Comparison of ENCODE assay signal across 12 cellular contexts in the genomic region with DNA sequence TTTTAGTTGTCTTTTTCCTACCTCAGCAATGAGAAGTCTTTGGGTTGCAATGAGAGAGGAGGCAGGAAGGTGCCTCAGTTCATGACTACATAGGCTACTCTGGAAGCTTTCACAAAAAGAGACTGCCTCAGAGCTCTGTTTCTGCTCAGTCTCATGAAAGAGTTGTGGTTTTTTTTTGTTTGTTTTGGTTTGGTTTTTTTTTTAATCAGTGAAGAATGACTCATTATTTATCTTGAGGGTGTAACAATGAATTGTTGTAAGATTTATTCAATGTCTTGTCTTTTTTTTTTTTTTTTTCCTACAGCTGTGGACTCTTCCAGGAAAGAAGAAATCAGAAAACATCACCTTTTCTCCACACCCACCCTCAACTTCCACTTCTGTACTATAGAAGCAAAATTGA.
DNase-seq lines count a peak whose midpoint lies in the region; ATAC-seq and TF ChIP-seq lines count a peak whose summit lies in the region.
"Had no signal": no experiment of that assay in that cellular context is flagged by ENCODE, and none has a peak within 500 bp of the region (broad histone marks: within the 10 kb centered on the region; RNA-seq: fewer than 3 reads in every experiment).

No MANE protein-coding gene starts in this region.

- no peak for ATAC-seq in GM18511 (IDR thresholded peaks at IDR 0.05; ENCODE audit: unreplicated experiment)
- ATAC-seq: naive thymus-derived CD8-positive, alpha-beta T cell had no signal

- no peak overlapping the region for H3K4me3 ChIP-seq in breast epithelium

- TF ChIP-seq CTCF in MCF 10A (IDR thresholded peaks at IDR 0.05; ENCODE audit: unreplicated experiment), result no peak
- no peak for TF ChIP-seq CTCF in breast epithelium (IDR thresholded peaks at IDR 0.05)
- TF ChIP-seq CTCF in RWPE1 (conservative IDR thresholded peaks at IDR 0.05; ENCODE audit: low read depth), result no peak

- intact Hi-C loops in MCF 10A (cut with micrococcal nuclease) (loop anchor here (1.0 to 5.0 kb wide), 3 partner anchors 41 to 61 kb away; no protein-coding TSS in a partner anchor), breast epithelium (cut with DNase I; ENCODE audit: low total_unique reads) (no loop called here)

- no peaks in the 10 kb centered on the region for H3K36me3 Mint-ChIP-seq in MCF 10A (ENCODE audit: insufficient read depth, unreplicated experiment)
- H3K36me3 Mint-ChIP-seq: activated naive CD4-positive, alpha-beta T cell treated with anti-CD3 and anti-CD28 coated beads, Interleukin-2, amount 50 U/mL, for 24 hours; CD4-positive, CD25-positive, alpha-beta regulatory T cell had no signal

- no peak for TF ChIP-seq POLR2A in breast epithelium (IDR thresholded peaks at IDR 0.05)

- H3K27ac Mint-ChIP-seq in MCF 10A (ENCODE audit: low read depth, unreplicated experiment), result peak overlapping the region; percentile 87
- H3K27ac Mint-ChIP-seq: activated naive CD4-positive, alpha-beta T cell treated with anti-CD3 and anti-CD28 coated beads, Interleukin-2, amount 50 U/mL, for 24 hours; CD4-positive, CD25-positive, alpha-beta regulatory T cell; H9; naive thymus-derived CD8-positive, alpha-beta T cell had no signal

- POLR2A ChIA-PET in MCF 10A (lab: Yijun Ruan, JAX), result interaction anchor here (0.8 to 3.1 kb wide), 9 partner anchors 13 to 168 kb away, joined by 3 to 25 read pairs (median 5); no protein-coding TSS in a partner anchor
- POLR2A ChIA-PET in RWPE1 (lab: Yijun Ruan, JAX; ENCODE audit: low non-redundant PET), result interaction anchor here (0.7 kb wide), 1 partner anchor 281 kb away, joined by 5 read pairs; a partner anchor contains a TSS
- POLR2A ChIA-PET in HEK293T (lab: Yijun Ruan, JAX), result no interaction called here

- peaks cover 29% of the 10 kb centered on the region for H3K4me1 Mint-ChIP-seq in MCF 10A (ENCODE audit: insufficient read depth, unreplicated experiment)
- H3K4me1 Mint-ChIP-seq: activated naive CD4-positive, alpha-beta T cell treated with anti-CD3 and anti-CD28 coated beads, Interleukin-2, amount 50 U/mL, for 24 hours; CD4-positive, CD25-positive, alpha-beta regulatory T cell; H9 had no signal

- no TSS peak for BruUV-seq in MCF 10A (replicated peaks; lab: Mats Ljungman, UMichigan)

- no peaks in the 10 kb centered on the region for H3K36me3 ChIP-seq in breast epithelium

- H3K27me3 Mint-ChIP-seq in MCF 10A (ENCODE audit: insufficient read depth, unreplicated experiment), result peaks cover 31% of the 10 kb centered on the region

- H3K27ac ChIP-seq in breast epithelium, result peak overlapping the region in 1 of 2 donors; percentile 71
- H3K27ac ChIP-seq in RWPE1, result no peak overlapping the region

- H3K9me3 Mint-ChIP-seq in MCF 10A (ENCODE audit: unreplicated experiment), result no peaks in the 10 kb centered on the region

- H3K9me3 ChIP-seq in breast epithelium, result peaks cover 6 to 7% of the 10 kb centered on the region in 2 donors

- H3K4me1 ChIP-seq in breast epithelium, result peaks cover 0 to 6% of the 10 kb centered on the region in 2 donors

- CTCF ChIA-PET in MCF 10A (lab: Yijun Ruan, JAX) (interaction anchor here (0.5 to 3.4 kb wide), 6 partner anchors 39 to 248 kb away, joined by 3 to 14 read pairs (median 4); no protein-coding TSS in a partner anchor), RWPE1 (lab: Yijun Ruan, JAX) (interaction anchor here (0.7 to 1.3 kb wide), 3 partner anchors 12 to 120 kb away, joined by 3 to 4 read pairs (median 4); no protein-coding TSS in a partner anchor), HEK293T (lab: Yijun Ruan, JAX) (interaction anchor here (0.7 to 2.2 kb wide), 2 partner anchors 63 to 193 kb away, joined by 4 to 10 read pairs; no protein-coding TSS in a partner anchor)

- H3K27me3 ChIP-seq in breast epithelium, result no peaks in the 10 kb centered on the region

- H3K4me3 Mint-ChIP-seq in MCF 10A (ENCODE audit: unreplicated experiment), result peak overlapping the region; percentile 55
- H3K4me3 Mint-ChIP-seq: activated naive CD4-positive, alpha-beta T cell treated with anti-CD3 and anti-CD28 coated beads, Interleukin-2, amount 50 U/mL, for 24 hours; CD4-positive, CD25-positive, alpha-beta regulatory T cell; H9; naive thymus-derived CD8-positive, alpha-beta T cell had no signal

- DNase-seq in MCF 10A (ENCODE audit: unreplicated experiment), result peak; percentile 83
- no peak for DNase-seq in breast epithelium (ENCODE audit: low spot score in 2 of 2)
- peak; percentile 69 for DNase-seq in RWPE1 (ENCODE audit: low spot score)
- peak; percentile 37 for DNase-seq in fibroblast of the conjunctiva (ENCODE audit: low read depth)
- peak; percentile 80 for DNase-seq in stromal cell of bone marrow (ENCODE audit: low read depth)
- no peak for DNase-seq in HEK293T (ENCODE audit: extremely low spot score)
- no peak for DNase-seq in hypothalamus (lab: John Stamatoyannopoulos, UW)
- DNase-seq: H9; naive thymus-derived CD8-positive, alpha-beta T cell had no signal

TF ChIP-seq in HEK293T, 16 proteins besides CTCF, POLR2A, EP300 and RAD21:
- TF ChIP-seq ELF4 (IDR thresholded peaks at IDR 0.05) (no peak), SP1 (IDR thresholded peaks at IDR 0.05) (no peak), HDGF (IDR thresholded peaks at IDR 0.05; ENCODE audit: borderline replicate concordance) (no peak), LEF1 (IDR thresholded peaks at IDR 0.05; ENCODE audit: borderline replicate concordance) (no peak), FOXM1 (IDR thresholded peaks at IDR 0.05; ENCODE audit: borderline replicate concordance) (no peak)
- TF ChIP-seq, protein P1, sequence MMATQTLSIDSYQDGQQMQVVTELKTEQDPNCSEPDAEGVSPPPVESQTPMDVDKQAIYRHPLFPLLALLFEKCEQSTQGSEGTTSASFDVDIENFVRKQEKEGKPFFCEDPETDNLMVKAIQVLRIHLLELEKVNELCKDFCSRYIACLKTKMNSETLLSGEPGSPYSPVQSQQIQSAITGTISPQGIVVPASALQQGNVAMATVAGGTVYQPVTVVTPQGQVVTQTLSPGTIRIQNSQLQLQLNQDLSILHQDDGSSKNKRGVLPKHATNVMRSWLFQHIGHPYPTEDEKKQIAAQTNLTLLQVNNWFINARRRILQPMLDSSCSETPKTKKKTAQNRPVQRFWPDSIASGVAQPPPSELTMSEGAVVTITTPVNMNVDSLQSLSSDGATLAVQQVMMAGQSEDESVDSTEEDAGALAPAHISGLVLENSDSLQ (IDR thresholded peaks at IDR 0.05), result no peak
TF ChIP-seq in HEK293T: peak in this region for 0.

Comparison
In these comparisons a context has a peak if more than half of its experiments do, and no peak if none do; other contexts are left out.
1. DNase-seq: peak in MCF 10A (single experiment), RWPE1 (single experiment), fibroblast of the conjunctiva (single experiment) and stromal cell of bone marrow (single experiment); none in breast epithelium (0 of 2), HEK293T (single experiment) and hypothalamus (0 of 51).